ENCODE assay signal across 13 cellular contexts in the genomic region with DNA sequence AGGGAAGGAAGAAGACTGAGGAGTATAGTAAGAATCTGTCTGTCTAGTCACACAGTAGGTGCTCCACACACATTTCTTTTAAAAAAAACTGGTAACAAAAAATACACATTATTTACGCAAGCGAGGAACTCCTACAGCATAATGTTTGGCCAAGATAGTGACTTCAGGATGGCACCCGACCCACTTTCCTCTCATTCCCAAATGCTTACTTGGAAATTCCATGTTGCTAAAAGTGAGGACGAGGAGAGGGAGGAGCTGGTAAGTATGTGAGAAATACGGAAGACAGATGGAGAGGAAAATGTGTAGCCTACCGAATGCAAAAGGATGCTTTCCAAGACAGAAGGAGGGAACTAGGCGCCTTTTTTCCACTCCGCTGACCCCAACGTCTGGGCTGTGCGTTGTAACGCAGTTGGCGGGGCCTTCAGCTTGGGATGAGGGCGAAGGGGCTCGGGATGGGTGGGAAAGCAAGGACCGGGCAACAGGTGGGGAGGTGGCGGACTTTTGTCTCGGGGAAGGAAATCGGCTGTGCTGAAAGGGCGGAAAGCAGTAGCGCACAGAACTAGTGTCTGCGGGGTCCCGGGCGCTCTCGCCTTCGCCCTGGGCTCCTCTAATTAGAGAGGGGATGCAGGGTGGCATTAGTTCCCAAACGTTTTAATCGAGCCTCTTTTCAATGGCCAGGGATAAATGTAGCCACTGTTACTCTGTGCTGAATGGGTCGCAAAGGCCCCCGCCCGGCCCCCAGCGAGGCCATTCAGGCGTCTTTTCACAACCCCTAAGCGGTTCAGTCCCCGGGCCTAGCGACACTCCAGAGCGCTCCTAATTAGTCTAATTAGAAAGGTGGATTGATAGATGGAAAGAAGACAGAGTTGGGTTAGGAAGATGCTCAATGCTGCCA. TPM values are rescaled to one million over a fixed set of nuclear protein-coding genes. Genes with fewer than 3 reads are reported as not detected.
DNase-seq lines count a peak whose midpoint lies in the region; ATAC-seq, FAIRE-seq and TF ChIP-seq lines count a peak whose summit lies in the region.
"Had no signal": no experiment of that assay in that cellular context is flagged by ENCODE, and none has a peak within 500 bp of the region (broad histone marks: within the 10 kb centered on the region; RNA-seq: fewer than 3 reads in every experiment).

No MANE protein-coding gene starts in this region.

- POLR2A ChIA-PET in HepG2 (lab: Yijun Ruan, JAX): no interaction called here

- in situ Hi-C loops in HepG2 (cut with HindIII; ENCODE audit: extremely low pct_ligation_motif_present, low pct_unique_long_range_greater_than_20kb): no loop called here
- in situ Hi-C loops in astrocyte of the spinal cord (cut with HindIII; ENCODE audit: low sequenced_read_pairs): no loop called here

- no peaks in the 10 kb centered on the region for H3K9me3 Mint-ChIP-seq in type B pancreatic cell
- H3K9me3 Mint-ChIP-seq: central memory CD8-positive, alpha-beta T cell had no signal

- no peak for TF ChIP-seq EP300 in HepG2 (IDR thresholded peaks at IDR 0.05; ENCODE audit: low read depth in 2 of 2, low read length in 2 of 2)
- no peak for TF ChIP-seq EP300 in HepG2 (CRISPR knock-in tag; IDR thresholded peaks at IDR 0.05; ENCODE audit: borderline replicate concordance)

- no peaks in the 10 kb centered on the region for H3K9me3 ChIP-seq in HepG2 (ENCODE audit: low read length)
- H3K9me3 ChIP-seq in right lobe of liver: no peaks in the 10 kb centered on the region
- no peaks in the 10 kb centered on the region for H3K9me3 ChIP-seq in mesodermal cell (ENCODE audit: control insufficient read depth, low read length)

- no peak overlapping the region for H3K27ac ChIP-seq in HepG2 (ENCODE audit: extremely low read length, insufficient read depth, low read length)
- no peak overlapping the region for H3K27ac ChIP-seq in right lobe of liver
- H3K27ac ChIP-seq in mesodermal cell (ENCODE audit: low read depth, low read length, severe bottlenecking): peak overlapping the region; percentile 86

- WGBS in HepG2 (ENCODE audit: low lambda C conversion rate): 67% methylated on average over 31 of the region's 36 CpGs
- 10% methylated on average over 31 of the region's 36 CpGs for WGBS in right lobe of liver (ENCODE audit: insufficient coverage, low coverage, low lambda C conversion rate, missing lambda C conversion rate)
- WGBS in mesodermal cell (ENCODE audit: insufficient coverage in 2 of 2), 2 experiments: 8 to 9% methylated on average over 13 to 33 of the region's 36 CpGs

- no peaks in the 10 kb centered on the region for H3K79me2 ChIP-seq in HepG2 (ENCODE audit: insufficient read depth, low read length)

- H3K4me2 ChIP-seq in HepG2 (ENCODE audit: low read depth, low read length): peak overlapping the region; percentile 83

- DNase-seq in HepG2 (ENCODE audit: low spot score) (no peak), right lobe of liver (no peak), astrocyte of the spinal cord (ENCODE audit: low read depth, low spot score) (peak; percentile 35), type B pancreatic cell (ENCODE audit: extremely low spot score, unreplicated experiment) (no peak), DMS53 treated with DMSO at 0.1 percent for 48 hours (lab: John Stamatoyannopoulos, UW; ENCODE audit: unreplicated experiment) (no peak), globus pallidus (ENCODE audit: low spot score) (no peak)
- DNase-seq: C1 segment of cervical spinal cord, Kasumi-1, NCI-H446 treated with DMSO at 0.1 percent for 48 hours had no signal

- H3K36me3 Mint-ChIP-seq in type B pancreatic cell: no peaks in the 10 kb centered on the region

- peak overlapping the region; percentile 77 for H3K4me3 Mint-ChIP-seq in type B pancreatic cell

- no peaks in the 10 kb centered on the region for H3K36me3 ChIP-seq in HepG2 (replicated peaks in 1 of 2; ENCODE audit: control insufficient read depth in 1 of 2, insufficient read depth in 2 of 2, low read length in 2 of 2)
- no peaks in the 10 kb centered on the region for H3K36me3 ChIP-seq in right lobe of liver
- H3K36me3 ChIP-seq in mesodermal cell (ENCODE audit: control insufficient read depth, insufficient read depth, low read length): no peaks in the 10 kb centered on the region

- intact Hi-C loops in HepG2 (cut with micrococcal nuclease; ENCODE audit: unreplicated experiment) (no loop called here), right lobe of liver (cut with DNase I) (no loop called here)

- no peak overlapping the region for H2AFZ ChIP-seq in HepG2 (ENCODE audit: low read length)

- no peaks in the 10 kb centered on the region for H4K20me1 ChIP-seq in HepG2 (ENCODE audit: insufficient read depth, low read length)

- no peak for TF ChIP-seq CTCF in HepG2 (CRISPR knock-in tag; IDR thresholded peaks at IDR 0.05)
- TF ChIP-seq CTCF in right lobe of liver (IDR thresholded peaks at IDR 0.05): no peak
- no peak for TF ChIP-seq CTCF in astrocyte of the spinal cord (IDR thresholded peaks at IDR 0.05; ENCODE audit: low read depth, low read length)
- TF ChIP-seq CTCF in type B pancreatic cell (conservative IDR thresholded peaks at IDR 0.05): no peak

- CTCF ChIA-PET in HepG2 (lab: Yijun Ruan, JAX; ENCODE audit: low intra/inter-chr PET ratio, low total read pairs): no interaction called here

- no peak for TF ChIP-seq POLR2A in HepG2 (IDR thresholded peaks at IDR 0.05; ENCODE audit: insufficient read depth in 1 of 2, low read depth in 2 of 2, low read length in 2 of 2)
- TF ChIP-seq POLR2A in right lobe of liver (IDR thresholded peaks at IDR 0.05): no peak

- ATAC-seq in HepG2 (peak; percentile 17), right lobe of liver (no peak), GM19351 (IDR thresholded peaks at IDR 0.05; ENCODE audit: unreplicated experiment) (no peak)

- H3K4me3 ChIP-seq in HepG2 (replicated peaks in 1 of 3; ENCODE audit: insufficient read depth in 1 of 3, low read depth in 2 of 3, low read length in 3 of 3) (peak overlapping the region in 1 of 3 experiments; percentile 71; a peak in 1 of 6 replicates), right lobe of liver (no peak overlapping the region), astrocyte of the spinal cord (ENCODE audit: low read depth, low read length) (peak overlapping the region; percentile 33), mesodermal cell (ENCODE audit: extremely low read depth, insufficient read depth, low read length, poor library complexity, severe bottlenecking) (peak overlapping the region; percentile 36)

- no peak for TF ChIP-seq RAD21 in HepG2 (CRISPR knock-in tag; IDR thresholded peaks at IDR 0.05)

- no TSS peak for BruUV-seq in HepG2 (replicated peaks; lab: Mats Ljungman, UMichigan)

- H3K4me1 Mint-ChIP-seq in type B pancreatic cell (ENCODE audit: unreplicated experiment): peaks cover 5% of the 10 kb centered on the region

- FAIRE-seq in HepG2 (lab: Jason Lieb, UNC): no peak
- FAIRE-seq: H54 had no signal

- peaks cover 5 to 58% of the 10 kb centered on the region in 2 experiments for H3K27me3 ChIP-seq in HepG2 (ENCODE audit: control insufficient read depth in 1 of 2, insufficient read depth in 2 of 2, low read length in 2 of 2)
- peaks cover 14 to 50% of the 10 kb centered on the region in 2 donors for H3K27me3 ChIP-seq in right lobe of liver

- H3K9ac ChIP-seq in HepG2 (ENCODE audit: insufficient read depth, low read depth, low read length): no peak overlapping the region

- H3K27me3 Mint-ChIP-seq in type B pancreatic cell: peaks cover 88% of the 10 kb centered on the region

- H3K27ac Mint-ChIP-seq in type B pancreatic cell: peak overlapping the region; percentile 37

- H3K4me1 ChIP-seq in HepG2 (ENCODE audit: insufficient read depth, low read length): peaks cover 23% of the 10 kb centered on the region
- peaks cover 0 to 13% (median 3%) of the 10 kb centered on the region in 4 donors for H3K4me1 ChIP-seq in right lobe of liver
- peaks cover 19% of the 10 kb centered on the region for H3K4me1 ChIP-seq in mesodermal cell (ENCODE audit: control insufficient read depth, insufficient read depth, low read length, poor library complexity, severe bottlenecking)

TF ChIP-seq in HepG2, 621 proteins besides CTCF, POLR2A, EP300 and RAD21:
- TF ChIP-seq CBX2 (IDR thresholded peaks at IDR 0.05; ENCODE audit: low read depth, low read length) (no peak), CBX2 (CRISPR knock-in tag; IDR thresholded peaks at IDR 0.05; ENCODE audit: low read depth) (no peak), ZNF615 (CRISPR knock-in tag; IDR thresholded peaks at IDR 0.05; ENCODE audit: borderline replicate concordance) (no peak), ZNF33B (CRISPR knock-in tag; IDR thresholded peaks at IDR 0.05) (no peak), GLI4 (CRISPR knock-in tag; IDR thresholded peaks at IDR 0.05; ENCODE audit: borderline replicate concordance) (no peak), ZFP82 (CRISPR knock-in tag; IDR thresholded peaks at IDR 0.05; ENCODE audit: borderline replicate concordance) (no peak)
TF ChIP-seq in HepG2: peak in this region for 0.

RNA-seq across cellular contexts. Expression of gene FOXD1, which starts 12.7 kb away (rescaled TPM):
- total RNA-seq in HepG2 (2016; rRNA removed; fragmentation: Illumina TruSeq; extraction: Trizol): 0.04 TPM in 1 of 2 replicates, not detected in the other
- not detected in 2 replicates for total RNA-seq in HepG2 (2016; cell fraction: cytosol; rRNA removed; fragmentation: Illumina TruSeq; extraction: Trizol; ENCODE audit: low read depth)
- not detected in 2 replicates for total RNA-seq in HepG2 (2016; cell fraction: insoluble cytoplasmic fraction; rRNA removed; fragmentation: Illumina TruSeq; extraction: Trizol)
- 0.06 TPM in 1 of 2 replicates, not detected in the other for total RNA-seq in HepG2 (2016; cell fraction: membrane; rRNA removed; fragmentation: Illumina TruSeq; extraction: Trizol)
- total RNA-seq in HepG2 (2016; cell fraction: nucleus; rRNA removed; fragmentation: Illumina TruSeq; extraction: Trizol): not detected in 2 replicates
- 0.04 and 0.05 TPM in 2 replicates for polyA plus RNA-seq in HepG2 (2011; rRNA removed)
- polyA plus RNA-seq in HepG2 (2011; cell fraction: cytosol; rRNA removed): 0.05 and 0.07 TPM in 2 replicates
- polyA plus RNA-seq in HepG2 (2011; cell fraction: nucleus; rRNA removed): 0.06 TPM in 1 of 2 replicates, not detected in the other
- polyA plus RNA-seq in HepG2 (2012): not detected in 2 replicates
- polyA plus RNA-seq in HepG2 (2016; cell fraction: cytosol; fragmentation: Illumina TruSeq; extraction: Trizol; ENCODE audit: low read depth): not detected in 2 replicates
- polyA plus RNA-seq in HepG2 (2016; cell fraction: insoluble cytoplasmic fraction; fragmentation: Illumina TruSeq; extraction: Trizol; ENCODE audit: low read depth): 0.13 TPM in 1 of 2 replicates, not detected in the other
- not detected in 2 replicates for polyA plus RNA-seq in HepG2 (2016; cell fraction: membrane; fragmentation: Illumina TruSeq; extraction: Trizol; ENCODE audit: low read depth)
- polyA plus RNA-seq in HepG2 (2016; cell fraction: nucleus; fragmentation: Illumina TruSeq; extraction: Trizol; ENCODE audit: insufficient read depth, low read depth): not detected in 2 replicates
- 0.06 and 0.14 TPM in 2 replicates for polyA minus RNA-seq in HepG2 (2011; rRNA and poly(A)+ RNA removed; ENCODE audit: low replicate concordance)
- not detected in 2 replicates for polyA minus RNA-seq in HepG2 (2011; cell fraction: cytosol; rRNA and poly(A)+ RNA removed)
- polyA minus RNA-seq in HepG2 (2011; cell fraction: nucleus; rRNA and poly(A)+ RNA removed): not detected in 2 replicates
- not detected for total RNA-seq in right lobe of liver
- 26.0 TPM for polyA plus RNA-seq in mesodermal cell (2013, experiment 1 of 2)
- 31.6 TPM for polyA plus RNA-seq in mesodermal cell (2013, experiment 2 of 2)
- total RNA-seq in type B pancreatic cell (ENCODE audit: low replicate concordance): 1.3 and 15.9 TPM in 2 replicates

Comparison
In these comparisons a context has a peak if more than half of its experiments do, and no peak if none do; other contexts are left out.
1. H3K4me3 ChIP-seq: peak in astrocyte of the spinal cord (single experiment) and mesodermal cell (single experiment); none in right lobe of liver (0 of 3).